In genomic region chr16:46689492-46690280, GRCh38 we compare ENCODE assay signal across 1 cellular context.
TF ChIP-seq lines count a peak whose summit lies in the region.

Gene ORC6, plus strand, starts transcription at chr16:46689659. Its CDS starts 47 bp downstream, at chr16:46689706.

TF ChIP-seq in HepG2, 621 proteins besides CTCF, POLR2A, EP300 and RAD21 (continued from another document and continues in another):
- TF ChIP-seq MATR3 (CRISPR knock-in tag; IDR thresholded peaks at IDR 0.05) (no peak), ZNF639 (CRISPR knock-in tag; conservative IDR thresholded peaks at IDR 0.05) (no peak), ZBTB21 (CRISPR knock-in tag; IDR thresholded peaks at IDR 0.05) (no peak), HDAC2 (CRISPR knock-in tag; IDR thresholded peaks at IDR 0.05) (peak; percentile 60), GABPA (IDR thresholded peaks at IDR 0.05; ENCODE audit: low read depth, low read length) (no peak), GABPA (CRISPR knock-in tag; IDR thresholded peaks at IDR 0.05; ENCODE audit: low read depth) (no peak), PTBP1 (IDR thresholded peaks at IDR 0.05; ENCODE audit: low read depth, low read length, poor library complexity, severe bottlenecking) (peak; percentile 84), PBX2 (CRISPR knock-in tag; IDR thresholded peaks at IDR 0.05) (no peak), IKZF4 (CRISPR knock-in tag; IDR thresholded peaks at IDR 0.05; ENCODE audit: borderline replicate concordance, low read depth, not compliant biosample characterization) (no peak), RFX1 (IDR thresholded peaks at IDR 0.05) (no peak), PHF8 (CRISPR knock-in tag; IDR thresholded peaks at IDR 0.05) (peak; percentile 79), STAT5B (CRISPR knock-in tag; IDR thresholded peaks at IDR 0.05) (no peak), ZNF615 (CRISPR knock-in tag; IDR thresholded peaks at IDR 0.05; ENCODE audit: borderline replicate concordance) (0 out of 2 replicates have a peak, but pooled peaks have one; percentile 63), NFIB (CRISPR knock-in tag; IDR thresholded peaks at IDR 0.05; ENCODE audit: borderline replicate concordance) (no peak), ZNF782 (CRISPR knock-in tag; IDR thresholded peaks at IDR 0.05; ENCODE audit: borderline replicate concordance) (no peak; the same call in 1 of the 2 replicates), RBM22 (optimal IDR thresholded peaks at IDR 0.05; ENCODE audit: low read length) (no peak), ZNF710 (CRISPR knock-in tag; IDR thresholded peaks at IDR 0.05; ENCODE audit: borderline replicate concordance) (peak; percentile 73; the same call in 1 of the 2 replicates), HCFC1 (IDR thresholded peaks at IDR 0.05; ENCODE audit: low read depth, low read length) (no peak), CAMTA2 (CRISPR knock-in tag; IDR thresholded peaks at IDR 0.05; ENCODE audit: borderline replicate concordance) (no peak), ZNF33A (CRISPR knock-in tag; IDR thresholded peaks at IDR 0.05; ENCODE audit: borderline replicate concordance) (no peak; the same call in 1 of the 2 replicates), CC2D1A (CRISPR knock-in tag; IDR thresholded peaks at IDR 0.05) (no peak), ZNF30 (CRISPR knock-in tag; IDR thresholded peaks at IDR 0.05) (no peak), ZNF724P (CRISPR knock-in tag; IDR thresholded peaks at IDR 0.05; ENCODE audit: borderline replicate concordance) (peak; percentile 83), BHLHE40 (IDR thresholded peaks at IDR 0.05; ENCODE audit: low read length) (no peak), ZNF296 (CRISPR knock-in tag; conservative IDR thresholded peaks at IDR 0.05) (0 out of 2 replicates have a peak, but pooled peaks have one; percentile 80), ZNF263 (CRISPR knock-in tag; IDR thresholded peaks at IDR 0.05) (no peak; the same call in 1 of the 2 replicates), ZNF678 (CRISPR knock-in tag; IDR thresholded peaks at IDR 0.05) (no peak; the same call in 1 of the 2 replicates), CEBPZ (IDR thresholded peaks at IDR 0.05; ENCODE audit: low read length) (no peak), ZBTB37 (CRISPR knock-in tag; IDR thresholded peaks at IDR 0.05) (no peak), CHD2 (IDR thresholded peaks at IDR 0.05; ENCODE audit: low read depth, low read length) (peak; percentile 7; the same call in 1 of the 2 replicates), TOPORS (CRISPR knock-in tag; IDR thresholded peaks at IDR 0.05) (peak; percentile 91), ZC3H13 (CRISPR knock-in tag; IDR thresholded peaks at IDR 0.05) (peak; percentile 86), ZNF75D (CRISPR knock-in tag; IDR thresholded peaks at IDR 0.05; ENCODE audit: borderline replicate concordance) (no peak), NONO (IDR thresholded peaks at IDR 0.05) (no peak), NONO (CRISPR knock-in tag; conservative IDR thresholded peaks at IDR 0.05) (peak; percentile 43; the same call in 1 of the 2 replicates), SPEN (CRISPR knock-in tag; IDR thresholded peaks at IDR 0.05; ENCODE audit: low read depth) (peak; percentile 77), ZNF691 (CRISPR knock-in tag; IDR thresholded peaks at IDR 0.05; ENCODE audit: borderline replicate concordance, low read depth) (no peak; the same call in 1 of the 2 replicates), ZMYM3 (CRISPR knock-in tag; IDR thresholded peaks at IDR 0.05) (peak; percentile 17; the same call in 1 of the 2 replicates), KLF9 (CRISPR knock-in tag; IDR thresholded peaks at IDR 0.05; ENCODE audit: low read depth) (no peak), HNF4A (CRISPR knock-in tag; IDR thresholded peaks at IDR 0.05) (no peak), AHDC1 (CRISPR knock-in tag; IDR thresholded peaks at IDR 0.05; ENCODE audit: borderline replicate concordance) (no peak), POLR2AphosphoS2 (IDR thresholded peaks at IDR 0.05; ENCODE audit: low read depth, low read length) (no peak), MTERF4 (CRISPR knock-in tag; IDR thresholded peaks at IDR 0.05) (peak; percentile 75; the same call in 1 of the 2 replicates), ZNF674 (CRISPR knock-in tag; IDR thresholded peaks at IDR 0.05; ENCODE audit: low read depth) (no peak), ZNF205 (CRISPR knock-in tag; IDR thresholded peaks at IDR 0.05) (peak; percentile 36; the same call in 1 of the 2 replicates), ZNF580 (CRISPR knock-in tag; IDR thresholded peaks at IDR 0.05; ENCODE audit: borderline replicate concordance, low read depth) (no peak), ZNF598 (CRISPR knock-in tag; IDR thresholded peaks at IDR 0.05; ENCODE audit: borderline replicate concordance) (0 out of 2 replicates have a peak, but pooled peaks have one; percentile 1)
